22 cellular contexts compared by ENCODE assay signal in genomic region chr4:22720091-22720490, GRCh38. TPM values are rescaled to one million over a fixed set of nuclear protein-coding genes. Genes with fewer than 3 reads are reported as not detected.
DNase-seq lines count a peak whose midpoint lies in the region; FAIRE-seq and TF ChIP-seq lines count a peak whose summit lies in the region.
"Had no signal": no experiment of that assay in that cellular context is flagged by ENCODE, and none has a peak within 500 bp of the region (broad histone marks: within the 10 kb centered on the region; RNA-seq: fewer than 3 reads in every experiment).

No MANE protein-coding gene starts in this region.

- H3K27me3 ChIP-seq in astrocyte (ENCODE audit: insufficient read depth, low read length) = no peaks in the 10 kb centered on the region

- DNase-seq in A172 (ENCODE audit: low spot score) = peak; percentile 60
- peak; percentile 1 for DNase-seq in HFF-Myc (ENCODE audit: extremely low read depth, low read depth)
- peak; percentile 69 for DNase-seq in astrocyte (ENCODE audit: low read depth)
- DNase-seq in foreskin fibroblast = peak; percentile 20 to 73
- no peak for DNase-seq in cortex of kidney (lab: John Stamatoyannopoulos, UW)
- no peak for DNase-seq in posterior vena cava (ENCODE audit: low spot score)
- no peak for DNase-seq in head of caudate nucleus
- no peak for DNase-seq in activated T-cell treated with anti-CD3 and anti-CD28 coated beads, Interleukin-2, amount 50 U/mL, for 1 hour
- DNase-seq: 8988T, C1 segment of cervical spinal cord, NCI-H1436, NCI-H2029, NCI-H2171 treated with DMSO at 0.1 percent for 48 hours, NCI-H748 treated with DMSO at 0.1 percent for 48 hours, OCI-M1 had no signal

- intact Hi-C loops in posterior vena cava (cut with DNase I) (no loop called here), head of caudate nucleus (cut with DNase I) (no loop called here)

- no peaks in the 10 kb centered on the region for H3K4me1 ChIP-seq in astrocyte (ENCODE audit: insufficient read depth, low read length)

- no peak overlapping the region for H3K4me3 ChIP-seq in HFF-Myc (replicated peaks; ENCODE audit: low read depth, low read length)
- no peak overlapping the region for H3K4me3 ChIP-seq in astrocyte (ENCODE audit: insufficient read depth, low read depth, low read length)
- no peak overlapping the region for H3K4me3 ChIP-seq in foreskin fibroblast (ENCODE audit: low read depth in 1 of 2, low read length in 2 of 2)
- H3K4me3 ChIP-seq: K562 had no signal

- no peak for TF ChIP-seq CTCF in HFF-Myc (IDR thresholded peaks at IDR 0.05; ENCODE audit: low read depth, low read length, missing control alignments)
- no peak for TF ChIP-seq CTCF in astrocyte (IDR thresholded peaks at IDR 0.05; ENCODE audit: insufficient read depth, low read depth, low read length)
- TF ChIP-seq CTCF in foreskin fibroblast (IDR thresholded peaks at IDR 0.05; ENCODE audit: low read depth, low read length) = no peak

- peak overlapping the region; percentile 28 for H3K27ac Mint-ChIP-seq in astrocyte (ENCODE audit: unreplicated experiment)

- no peaks in the 10 kb centered on the region for H3K36me3 Mint-ChIP-seq in astrocyte (ENCODE audit: low read depth, unreplicated experiment)

- H3K36me3 ChIP-seq in astrocyte (ENCODE audit: insufficient read depth, low read length) = no peaks in the 10 kb centered on the region

- no peaks in the 10 kb centered on the region for H3K9me3 ChIP-seq in astrocyte (ENCODE audit: insufficient read depth, low read depth, low read length)

- no peaks in the 10 kb centered on the region for H3K79me2 ChIP-seq in astrocyte (ENCODE audit: insufficient read depth, low read length)

- H3K27me3 Mint-ChIP-seq in astrocyte (ENCODE audit: low read depth, unreplicated experiment) = no peaks in the 10 kb centered on the region

- H3K27ac ChIP-seq in astrocyte (ENCODE audit: low read depth, low read length) = peak overlapping the region; percentile 37
- H3K27ac ChIP-seq: HL-60, RWPE1 had no signal

- H3K9ac ChIP-seq in astrocyte (ENCODE audit: low read length) = no peak overlapping the region

- no peak overlapping the region for H3K4me2 ChIP-seq in astrocyte (ENCODE audit: low read length)

- no peak overlapping the region for H2AFZ ChIP-seq in astrocyte (ENCODE audit: low read depth, low read length)

- FAIRE-seq in astrocyte (lab: Jason Lieb, UNC) = no peak
- FAIRE-seq: GM19239, H54, K562 had no signal

- no peaks in the 10 kb centered on the region for H4K20me1 ChIP-seq in astrocyte (ENCODE audit: insufficient read depth, low read length)

- peaks cover 2% of the 10 kb centered on the region for H3K4me1 Mint-ChIP-seq in astrocyte (ENCODE audit: low read depth, unreplicated experiment)

- H3K4me3 Mint-ChIP-seq in astrocyte (ENCODE audit: unreplicated experiment) = no peak overlapping the region

- peaks cover 5% of the 10 kb centered on the region for H3K9me3 Mint-ChIP-seq in astrocyte (ENCODE audit: unreplicated experiment)

RNA-seq across cellular contexts. Expression of gene GBA3, which starts 27.4 kb away (rescaled TPM):
- not detected in 2 replicates for total RNA-seq in A172 (2014; rRNA removed; shearing (Covaris generic))
- total RNA-seq in astrocyte (not detected in 2 replicates), posterior vena cava (under 1 TPM; 0.19 to 0.28 TPM)
- total RNA-seq: Daoy, NCI-H460 had no signal

Comparison
In these comparisons a context has a peak if more than half of its experiments do, and no peak if none do; other contexts are left out.
1. DNase-seq: peak in A172 (single experiment), HFF-Myc (single experiment), astrocyte (single experiment) and foreskin fibroblast (2 of 2); none in cortex of kidney (single experiment), posterior vena cava (single experiment), head of caudate nucleus (0 of 42) and activated T-cell treated with anti-CD3 and anti-CD28 coated beads, Interleukin-2, amount 50 U/mL, for 1 hour (single experiment).